8 cellular contexts compared by ENCODE assay signal in the genomic region with DNA sequence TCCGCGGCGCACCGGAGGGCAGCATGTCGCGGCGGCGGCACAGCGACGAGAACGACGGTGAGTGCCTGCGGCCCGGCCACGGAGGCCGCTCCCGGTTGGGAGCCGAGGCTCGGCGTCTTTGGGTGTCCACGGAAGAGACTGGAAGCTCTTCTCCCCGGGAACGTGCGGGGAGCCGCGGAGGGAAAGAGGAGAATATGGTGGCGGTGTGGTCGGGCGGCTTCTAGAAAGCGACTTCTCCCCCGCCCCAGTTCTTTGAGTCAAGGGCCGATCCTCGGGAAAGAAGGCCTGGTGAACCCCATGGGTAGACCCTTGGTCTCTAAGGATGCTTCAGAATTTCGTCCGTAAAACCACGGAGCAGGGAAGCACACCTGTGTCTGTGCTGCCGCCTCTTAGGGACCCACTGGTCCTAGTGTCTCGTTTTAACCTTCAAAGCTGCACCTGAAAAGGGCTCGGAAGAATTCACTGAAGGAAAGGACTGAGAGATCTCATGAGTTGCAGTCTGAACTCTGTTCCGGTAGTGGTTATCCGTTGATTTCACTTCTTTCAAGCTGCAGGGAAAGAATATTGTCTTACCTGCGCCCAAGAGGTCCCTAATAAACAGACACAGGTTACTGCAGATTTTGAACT. TPM values are rescaled to one million over a fixed set of nuclear protein-coding genes. Genes with fewer than 3 reads are reported as not detected.
DNase-seq lines count a peak whose midpoint lies in the region; ATAC-seq and TF ChIP-seq lines count a peak whose summit lies in the region.

No MANE protein-coding gene starts in this region.

- H3K27ac ChIP-seq in Karpas-422 (ENCODE audit: low read length) = peak overlapping the region; percentile 94
- H3K27ac ChIP-seq in body of pancreas = peak overlapping the region; percentile 93 to 99 (median 98)
- H3K27ac ChIP-seq in thymus (ENCODE audit: low read depth) = peak overlapping the region; percentile 99

- no peaks in the 10 kb centered on the region for H3K9me3 ChIP-seq in Karpas-422 (ENCODE audit: low read length)
- H3K9me3 ChIP-seq in body of pancreas = no peaks in the 10 kb centered on the region
- H3K9me3 ChIP-seq in thymus (ENCODE audit: control insufficient read depth) = no peaks in the 10 kb centered on the region

- H3K9ac ChIP-seq in Karpas-422 (ENCODE audit: low read length) = peak overlapping the region; percentile 97

- ATAC-seq in body of pancreas (no peak), left lobe of liver (peak; percentile 6)

- H3K79me2 ChIP-seq in Karpas-422 (ENCODE audit: low read length) = peaks cover 90% of the 10 kb centered on the region

- TF ChIP-seq CTCF in body of pancreas (IDR thresholded peaks at IDR 0.05) = no peak

- no peaks in the 10 kb centered on the region for H3K9me2 ChIP-seq in Karpas-422 (replicated peaks; ENCODE audit: insufficient read depth, low read length)

- DNase-seq in NCI-H82 (lab: John Stamatoyannopoulos, UW) = peak; percentile 52
- DNase-seq in NCI-H82 treated with DMSO at 0.1 percent for 48 hours (lab: John Stamatoyannopoulos, UW; ENCODE audit: unreplicated experiment) = no peak
- DNase-seq in Karpas-422 = peak; percentile 69
- no peak for DNase-seq in body of pancreas
- no peak for DNase-seq in left lobe of liver (ENCODE audit: low spot score)
- no peak for DNase-seq in kidney glomerular epithelial cell (lab: John Stamatoyannopoulos, UW)
- DNase-seq in stimulated activated CD4-positive, alpha-beta T cell treated with anti-CD3 and anti-CD28 coated beads, Interleukin-1b, Interleukin-23, amount 100 ng/mL, for 48 hours = no peak

- peaks cover 26% of the 10 kb centered on the region for H4K20me1 ChIP-seq in Karpas-422 (ENCODE audit: insufficient read depth, low read depth, low read length)

- H3K4me2 ChIP-seq in Karpas-422 (ENCODE audit: low read depth, low read length, poor library complexity, severe bottlenecking) = peak overlapping the region; percentile 83

- peaks cover 9% of the 10 kb centered on the region; the same call in 1 of the 2 replicates for H3K36me3 ChIP-seq in Karpas-422 (ENCODE audit: insufficient read depth, low read length)
- H3K36me3 ChIP-seq in body of pancreas (replicated peaks in 1 of 2; ENCODE audit: insufficient read depth in 1 of 2, low read depth in 2 of 2) = no peaks in the 10 kb centered on the region
- H3K36me3 ChIP-seq in thymus (ENCODE audit: control insufficient read depth, insufficient read depth) = no peaks in the 10 kb centered on the region

- intact Hi-C loops in body of pancreas (cut with DNase I) = no loop called here

- H3K4me3 ChIP-seq in Karpas-422 (ENCODE audit: low read length) (peak overlapping the region; percentile 96), body of pancreas (peak overlapping the region; percentile 74 to 97), thymus (ENCODE audit: low read length) (peak overlapping the region; percentile 81)

- WGBS in body of pancreas, 2 donors = 1% methylated on average over 22 to 42 of the region's 42 CpGs
- under 1% methylated on average over 42 of the region's 42 CpGs for WGBS in thymus

- no peak overlapping the region for H2AFZ ChIP-seq in Karpas-422 (ENCODE audit: low read length)

- H3K4me1 ChIP-seq in Karpas-422 (ENCODE audit: low read length) (peaks cover 73% of the 10 kb centered on the region), body of pancreas (peaks cover 51% of the 10 kb centered on the region), thymus (ENCODE audit: control insufficient read depth, insufficient read depth, low read length) (peaks cover 16% of the 10 kb centered on the region)

- TF ChIP-seq POLR2A in body of pancreas (IDR thresholded peaks at IDR 0.05) = no peak

- H3K27me3 ChIP-seq in Karpas-422 (ENCODE audit: low read length) (no peaks in the 10 kb centered on the region), body of pancreas (no peaks in the 10 kb centered on the region), thymus (ENCODE audit: control insufficient read depth, insufficient read depth) (no peaks in the 10 kb centered on the region)

RNA-seq across cellular contexts. Expression of a gene that starts 0.4 kb away (rescaled TPM):
- 27.2 and 41.9 TPM in 2 replicates for total RNA-seq in Karpas-422 (2014; rRNA removed; shearing (Covaris generic); ENCODE audit: low replicate concordance)
- total RNA-seq in body of pancreas = 10 to 100 TPM; 11.4 to 14.5 TPM
- total RNA-seq in left lobe of liver = 15.5 TPM
- 20.3 TPM for polyA plus RNA-seq in thymus

RNA-seq across cellular contexts. Expression of a gene that starts 0.8 kb away (rescaled TPM):
- total RNA-seq in Karpas-422 (2014; rRNA removed; shearing (Covaris generic); ENCODE audit: low replicate concordance) = 23.8 and 29.2 TPM in 2 replicates
- total RNA-seq in body of pancreas (10 to 100 TPM; 10.9 to 16.6 TPM), left lobe of liver (8.1 TPM)
- 19.6 TPM for polyA plus RNA-seq in thymus

Comparison
In these comparisons a context has a peak if more than half of its experiments do, and no peak if none do; other contexts are left out.
1. DNase-seq: peak in NCI-H82 (single experiment) and Karpas-422 (single experiment); none in NCI-H82 treated with DMSO at 0.1 percent for 48 hours (single experiment), body of pancreas (0 of 4), left lobe of liver (single experiment), kidney glomerular epithelial cell (single experiment) and stimulated activated CD4-positive, alpha-beta T cell treated with anti-CD3 and anti-CD28 coated beads, Interleukin-1b, Interleukin-23, amount 100 ng/mL, for 48 hours (single experiment).
2. Peak in every context shown above with its lines, with median percentiles within 50 percentile points of each other: H3K27ac ChIP-seq and H3K4me3 ChIP-seq.